Comparison of ENCODE assay signal across 1 cellular context in the genomic region with DNA sequence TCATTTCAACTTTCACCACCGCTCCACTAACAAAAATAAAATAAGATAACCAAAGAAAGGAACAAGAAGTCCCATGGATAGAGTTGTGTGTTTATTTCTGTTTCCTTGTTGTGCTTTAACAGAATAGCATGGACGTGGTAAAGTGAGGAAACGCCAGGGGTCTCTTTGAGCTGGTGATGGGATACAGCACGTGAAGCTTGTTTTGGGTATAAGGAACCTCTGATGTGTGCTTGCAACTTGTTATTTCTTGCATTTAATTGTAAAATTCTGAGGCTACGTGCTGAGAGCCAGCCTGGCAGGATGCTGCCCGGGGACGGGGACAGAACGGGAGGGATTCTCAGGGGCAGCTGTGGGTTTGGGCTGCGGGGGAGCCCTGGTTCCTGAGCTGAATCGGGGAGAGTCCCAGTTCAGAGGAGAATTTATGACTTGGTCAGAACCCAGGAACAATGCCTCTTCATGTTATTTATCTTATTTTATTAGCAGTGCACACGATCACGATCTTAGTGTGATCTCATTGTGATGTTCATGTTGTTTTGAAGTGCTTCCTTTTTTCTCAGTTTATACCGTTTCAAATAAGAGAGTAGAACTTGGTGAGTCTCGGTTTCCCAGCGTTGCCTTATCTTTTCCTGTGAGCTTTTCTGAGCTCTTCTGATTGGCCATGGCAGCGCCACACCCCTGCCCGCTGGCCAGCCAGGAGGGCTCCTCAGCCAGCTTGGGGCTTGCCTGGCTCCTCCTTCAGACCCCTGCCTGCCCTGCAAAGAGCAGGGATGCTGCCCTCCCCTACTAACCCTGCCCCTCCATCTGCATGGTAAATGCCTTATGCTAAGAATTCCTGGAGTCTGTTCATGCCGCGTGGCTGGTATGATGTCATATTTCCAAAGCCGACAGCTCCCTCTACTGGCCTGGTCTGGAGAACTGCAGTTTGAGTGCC.
A peak's percentile ranks its signal among the peaks of the same experiment; 100 is the strongest.
TF ChIP-seq lines count a peak whose summit lies in the region.

No MANE protein-coding gene starts in this region.

TF ChIP-seq in GM12878, 131 proteins besides CTCF, POLR2A, EP300 and RAD21 (continued from another document and continues in another):
- TF ChIP-seq, protein P1, sequence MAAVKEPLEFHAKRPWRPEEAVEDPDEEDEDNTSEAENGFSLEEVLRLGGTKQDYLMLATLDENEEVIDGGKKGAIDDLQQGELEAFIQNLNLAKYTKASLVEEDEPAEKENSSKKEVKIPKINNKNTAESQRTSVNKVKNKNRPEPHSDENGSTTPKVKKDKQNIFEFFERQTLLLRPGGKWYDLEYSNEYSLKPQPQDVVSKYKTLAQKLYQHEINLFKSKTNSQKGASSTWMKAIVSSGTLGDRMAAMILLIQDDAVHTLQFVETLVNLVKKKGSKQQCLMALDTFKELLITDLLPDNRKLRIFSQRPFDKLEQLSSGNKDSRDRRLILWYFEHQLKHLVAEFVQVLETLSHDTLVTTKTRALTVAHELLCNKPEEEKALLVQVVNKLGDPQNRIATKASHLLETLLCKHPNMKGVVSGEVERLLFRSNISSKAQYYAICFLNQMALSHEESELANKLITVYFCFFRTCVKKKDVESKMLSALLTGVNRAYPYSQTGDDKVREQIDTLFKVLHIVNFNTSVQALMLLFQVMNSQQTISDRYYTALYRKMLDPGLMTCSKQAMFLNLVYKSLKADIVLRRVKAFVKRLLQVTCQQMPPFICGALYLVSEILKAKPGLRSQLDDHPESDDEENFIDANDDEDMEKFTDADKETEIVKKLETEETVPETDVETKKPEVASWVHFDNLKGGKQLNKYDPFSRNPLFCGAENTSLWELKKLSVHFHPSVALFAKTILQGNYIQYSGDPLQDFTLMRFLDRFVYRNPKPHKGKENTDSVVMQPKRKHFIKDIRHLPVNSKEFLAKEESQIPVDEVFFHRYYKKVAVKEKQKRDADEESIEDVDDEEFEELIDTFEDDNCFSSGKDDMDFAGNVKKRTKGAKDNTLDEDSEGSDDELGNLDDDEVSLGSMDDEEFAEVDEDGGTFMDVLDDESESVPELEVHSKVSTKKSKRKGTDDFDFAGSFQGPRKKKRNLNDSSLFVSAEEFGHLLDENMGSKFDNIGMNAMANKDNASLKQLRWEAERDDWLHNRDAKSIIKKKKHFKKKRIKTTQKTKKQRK (IDR thresholded peaks at IDR 0.05; ENCODE audit: low read depth, low read length), result no peak
- TF ChIP-seq PML (IDR thresholded peaks at IDR 0.05; ENCODE audit: low read length), result no peak
- no peak for TF ChIP-seq SIN3A (IDR thresholded peaks at IDR 0.05; ENCODE audit: low read depth, low read length)
- no peak for TF ChIP-seq NR2C2 (IDR thresholded peaks at IDR 0.05; ENCODE audit: borderline replicate concordance, control insufficient read depth, insufficient read length, low read depth)
- TF ChIP-seq NFXL1 (IDR thresholded peaks at IDR 0.05; ENCODE audit: borderline replicate concordance), result 0 out of 2 replicates have a peak, but pooled peaks have one; percentile 56
- TF ChIP-seq ETV6 (conservative IDR thresholded peaks at IDR 0.05 in 1 of 2, IDR thresholded peaks at IDR 0.05 in 1 of 2; ENCODE audit: borderline replicate concordance in 1 of 2, low read depth in 1 of 2), result no peak
- TF ChIP-seq GATAD2B (conservative IDR thresholded peaks at IDR 0.05; ENCODE audit: low read depth), result no peak; the same call in 1 of the 2 replicates
- no peak for TF ChIP-seq RAD51 (IDR thresholded peaks at IDR 0.05)
- no peak for TF ChIP-seq KLF5 (IDR thresholded peaks at IDR 0.05; ENCODE audit: partially characterized antibody)
- no peak for TF ChIP-seq JUND (IDR thresholded peaks at IDR 0.05; ENCODE audit: low read depth, low read length)
- TF ChIP-seq, protein P2, sequence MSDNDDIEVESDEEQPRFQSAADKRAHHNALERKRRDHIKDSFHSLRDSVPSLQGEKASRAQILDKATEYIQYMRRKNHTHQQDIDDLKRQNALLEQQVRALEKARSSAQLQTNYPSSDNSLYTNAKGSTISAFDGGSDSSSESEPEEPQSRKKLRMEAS (IDR thresholded peaks at IDR 0.05; ENCODE audit: low read depth, low read length), result 0 out of 2 replicates have a peak, but pooled peaks have one; percentile 19
- TF ChIP-seq, protein P3, sequence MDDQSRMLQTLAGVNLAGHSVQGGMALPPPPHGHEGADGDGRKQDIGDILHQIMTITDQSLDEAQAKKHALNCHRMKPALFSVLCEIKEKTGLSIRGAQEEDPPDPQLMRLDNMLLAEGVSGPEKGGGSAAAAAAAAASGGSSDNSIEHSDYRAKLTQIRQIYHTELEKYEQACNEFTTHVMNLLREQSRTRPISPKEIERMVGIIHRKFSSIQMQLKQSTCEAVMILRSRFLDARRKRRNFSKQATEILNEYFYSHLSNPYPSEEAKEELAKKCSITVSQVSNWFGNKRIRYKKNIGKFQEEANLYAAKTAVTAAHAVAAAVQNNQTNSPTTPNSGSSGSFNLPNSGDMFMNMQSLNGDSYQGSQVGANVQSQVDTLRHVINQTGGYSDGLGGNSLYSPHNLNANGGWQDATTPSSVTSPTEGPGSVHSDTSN (IDR thresholded peaks at IDR 0.05; ENCODE audit: insufficient replicate concordance, low read depth, low read length), result peak; percentile 37
- no peak for TF ChIP-seq RBBP5 (conservative IDR thresholded peaks at IDR 0.05)
- no peak for TF ChIP-seq NR2F1 (conservative IDR thresholded peaks at IDR 0.05)
- TF ChIP-seq PAX5 (IDR thresholded peaks at IDR 0.05; ENCODE audit: borderline replicate concordance, low read depth, low read length), result no peak; the same call in none of the 2 replicates
- TF ChIP-seq HDGF (IDR thresholded peaks at IDR 0.05), result peak; percentile 90
- TF ChIP-seq, protein P4, sequence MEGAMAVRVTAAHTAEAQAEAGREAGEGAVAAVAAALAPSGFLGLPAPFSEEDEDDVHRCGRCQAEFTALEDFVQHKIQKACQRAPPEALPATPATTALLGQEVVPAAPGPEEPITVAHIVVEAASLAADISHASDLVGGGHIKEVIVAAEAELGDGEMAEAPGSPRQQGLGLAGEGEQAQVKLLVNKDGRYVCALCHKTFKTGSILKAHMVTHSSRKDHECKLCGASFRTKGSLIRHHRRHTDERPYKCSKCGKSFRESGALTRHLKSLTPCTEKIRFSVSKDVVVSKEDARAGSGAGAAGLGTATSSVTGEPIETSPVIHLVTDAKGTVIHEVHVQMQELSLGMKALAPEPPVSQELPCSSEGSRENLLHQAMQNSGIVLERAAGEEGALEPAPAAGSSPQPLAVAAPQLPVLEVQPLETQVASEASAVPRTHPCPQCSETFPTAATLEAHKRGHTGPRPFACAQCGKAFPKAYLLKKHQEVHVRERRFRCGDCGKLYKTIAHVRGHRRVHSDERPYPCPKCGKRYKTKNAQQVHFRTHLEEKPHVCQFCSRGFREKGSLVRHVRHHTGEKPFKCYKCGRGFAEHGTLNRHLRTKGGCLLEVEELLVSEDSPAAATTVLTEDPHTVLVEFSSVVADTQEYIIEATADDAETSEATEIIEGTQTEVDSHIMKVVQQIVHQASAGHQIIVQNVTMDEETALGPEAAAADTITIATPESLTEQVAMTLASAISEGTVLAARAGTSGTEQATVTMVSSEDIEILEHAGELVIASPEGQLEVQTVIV (IDR thresholded peaks at IDR 0.05; ENCODE audit: borderline replicate concordance, partially characterized antibody), result no peak
- TF ChIP-seq NRF1 (conservative IDR thresholded peaks at IDR 0.05; ENCODE audit: low read depth, low read length), result no peak
- TF ChIP-seq, protein P5, sequence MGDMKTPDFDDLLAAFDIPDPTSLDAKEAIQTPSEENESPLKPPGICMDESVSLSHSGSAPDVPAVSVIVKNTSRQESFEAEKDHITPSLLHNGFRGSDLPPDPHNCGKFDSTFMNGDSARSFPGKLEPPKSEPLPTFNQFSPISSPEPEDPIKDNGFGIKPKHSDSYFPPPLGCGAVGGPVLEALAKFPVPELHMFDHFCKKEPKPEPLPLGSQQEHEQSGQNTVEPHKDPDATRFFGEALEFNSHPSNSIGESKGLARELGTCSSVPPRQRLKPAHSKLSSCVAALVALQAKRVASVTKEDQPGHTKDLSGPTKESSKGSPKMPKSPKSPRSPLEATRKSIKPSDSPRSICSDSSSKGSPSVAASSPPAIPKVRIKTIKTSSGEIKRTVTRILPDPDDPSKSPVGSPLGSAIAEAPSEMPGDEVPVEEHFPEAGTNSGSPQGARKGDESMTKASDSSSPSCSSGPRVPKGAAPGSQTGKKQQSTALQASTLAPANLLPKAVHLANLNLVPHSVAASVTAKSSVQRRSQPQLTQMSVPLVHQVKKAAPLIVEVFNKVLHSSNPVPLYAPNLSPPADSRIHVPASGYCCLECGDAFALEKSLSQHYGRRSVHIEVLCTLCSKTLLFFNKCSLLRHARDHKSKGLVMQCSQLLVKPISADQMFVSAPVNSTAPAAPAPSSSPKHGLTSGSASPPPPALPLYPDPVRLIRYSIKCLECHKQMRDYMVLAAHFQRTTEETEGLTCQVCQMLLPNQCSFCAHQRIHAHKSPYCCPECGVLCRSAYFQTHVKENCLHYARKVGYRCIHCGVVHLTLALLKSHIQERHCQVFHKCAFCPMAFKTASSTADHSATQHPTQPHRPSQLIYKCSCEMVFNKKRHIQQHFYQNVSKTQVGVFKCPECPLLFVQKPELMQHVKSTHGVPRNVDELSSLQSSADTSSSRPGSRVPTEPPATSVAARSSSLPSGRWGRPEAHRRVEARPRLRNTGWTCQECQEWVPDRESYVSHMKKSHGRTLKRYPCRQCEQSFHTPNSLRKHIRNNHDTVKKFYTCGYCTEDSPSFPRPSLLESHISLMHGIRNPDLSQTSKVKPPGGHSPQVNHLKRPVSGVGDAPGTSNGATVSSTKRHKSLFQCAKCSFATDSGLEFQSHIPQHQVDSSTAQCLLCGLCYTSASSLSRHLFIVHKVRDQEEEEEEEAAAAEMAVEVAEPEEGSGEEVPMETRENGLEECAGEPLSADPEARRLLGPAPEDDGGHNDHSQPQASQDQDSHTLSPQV (IDR thresholded peaks at IDR 0.05), result no peak
- TF ChIP-seq ZNF207 (IDR thresholded peaks at IDR 0.05; ENCODE audit: borderline replicate concordance), result no peak
- TF ChIP-seq, protein P6, sequence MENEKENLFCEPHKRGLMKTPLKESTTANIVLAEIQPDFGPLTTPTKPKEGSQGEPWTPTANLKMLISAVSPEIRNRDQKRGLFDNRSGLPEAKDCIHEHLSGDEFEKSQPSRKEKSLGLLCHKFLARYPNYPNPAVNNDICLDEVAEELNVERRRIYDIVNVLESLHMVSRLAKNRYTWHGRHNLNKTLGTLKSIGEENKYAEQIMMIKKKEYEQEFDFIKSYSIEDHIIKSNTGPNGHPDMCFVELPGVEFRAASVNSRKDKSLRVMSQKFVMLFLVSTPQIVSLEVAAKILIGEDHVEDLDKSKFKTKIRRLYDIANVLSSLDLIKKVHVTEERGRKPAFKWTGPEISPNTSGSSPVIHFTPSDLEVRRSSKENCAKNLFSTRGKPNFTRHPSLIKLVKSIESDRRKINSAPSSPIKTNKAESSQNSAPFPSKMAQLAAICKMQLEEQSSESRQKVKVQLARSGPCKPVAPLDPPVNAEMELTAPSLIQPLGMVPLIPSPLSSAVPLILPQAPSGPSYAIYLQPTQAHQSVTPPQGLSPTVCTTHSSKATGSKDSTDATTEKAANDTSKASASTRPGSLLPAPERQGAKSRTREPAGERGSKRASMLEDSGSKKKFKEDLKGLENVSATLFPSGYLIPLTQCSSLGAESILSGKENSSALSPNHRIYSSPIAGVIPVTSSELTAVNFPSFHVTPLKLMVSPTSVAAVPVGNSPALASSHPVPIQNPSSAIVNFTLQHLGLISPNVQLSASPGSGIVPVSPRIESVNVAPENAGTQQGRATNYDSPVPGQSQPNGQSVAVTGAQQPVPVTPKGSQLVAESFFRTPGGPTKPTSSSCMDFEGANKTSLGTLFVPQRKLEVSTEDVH (IDR thresholded peaks at IDR 0.05; ENCODE audit: low read depth, partially characterized antibody), result no peak
- no peak for TF ChIP-seq ZZZ3 (IDR thresholded peaks at IDR 0.05; ENCODE audit: control insufficient read depth, insufficient read length, low read depth)
- no peak for TF ChIP-seq ZNF274 (IDR thresholded peaks at IDR 0.05; ENCODE audit: insufficient read depth, insufficient read length)
- TF ChIP-seq, protein P7, sequence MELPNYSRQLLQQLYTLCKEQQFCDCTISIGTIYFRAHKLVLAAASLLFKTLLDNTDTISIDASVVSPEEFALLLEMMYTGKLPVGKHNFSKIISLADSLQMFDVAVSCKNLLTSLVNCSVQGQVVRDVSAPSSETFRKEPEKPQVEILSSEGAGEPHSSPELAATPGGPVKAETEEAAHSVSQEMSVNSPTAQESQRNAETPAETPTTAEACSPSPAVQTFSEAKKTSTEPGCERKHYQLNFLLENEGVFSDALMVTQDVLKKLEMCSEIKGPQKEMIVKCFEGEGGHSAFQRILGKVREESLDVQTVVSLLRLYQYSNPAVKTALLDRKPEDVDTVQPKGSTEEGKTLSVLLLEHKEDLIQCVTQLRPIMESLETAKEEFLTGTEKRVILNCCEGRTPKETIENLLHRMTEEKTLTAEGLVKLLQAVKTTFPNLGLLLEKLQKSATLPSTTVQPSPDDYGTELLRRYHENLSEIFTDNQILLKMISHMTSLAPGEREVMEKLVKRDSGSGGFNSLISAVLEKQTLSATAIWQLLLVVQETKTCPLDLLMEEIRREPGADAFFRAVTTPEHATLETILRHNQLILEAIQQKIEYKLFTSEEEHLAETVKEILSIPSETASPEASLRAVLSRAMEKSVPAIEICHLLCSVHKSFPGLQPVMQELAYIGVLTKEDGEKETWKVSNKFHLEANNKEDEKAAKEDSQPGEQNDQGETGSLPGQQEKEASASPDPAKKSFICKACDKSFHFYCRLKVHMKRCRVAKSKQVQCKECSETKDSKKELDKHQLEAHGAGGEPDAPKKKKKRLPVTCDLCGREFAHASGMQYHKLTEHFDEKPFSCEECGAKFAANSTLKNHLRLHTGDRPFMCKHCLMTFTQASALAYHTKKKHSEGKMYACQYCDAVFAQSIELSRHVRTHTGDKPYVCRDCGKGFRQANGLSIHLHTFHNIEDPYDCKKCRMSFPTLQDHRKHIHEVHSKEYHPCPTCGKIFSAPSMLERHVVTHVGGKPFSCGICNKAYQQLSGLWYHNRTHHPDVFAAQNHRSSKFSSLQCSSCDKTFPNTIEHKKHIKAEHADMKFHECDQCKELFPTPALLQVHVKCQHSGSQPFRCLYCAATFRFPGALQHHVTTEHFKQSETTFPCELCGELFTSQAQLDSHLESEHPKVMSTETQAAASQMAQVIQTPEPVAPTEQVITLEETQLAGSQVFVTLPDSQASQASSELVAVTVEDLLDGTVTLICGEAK (IDR thresholded peaks at IDR 0.05; ENCODE audit: borderline replicate concordance), result no peak
- no peak for TF ChIP-seq MTA3 (IDR thresholded peaks at IDR 0.05; ENCODE audit: borderline replicate concordance, low read length)
- TF ChIP-seq IRF4 (IDR thresholded peaks at IDR 0.05; ENCODE audit: low read depth, low read length), result no peak
- no peak for TF ChIP-seq POLR2AphosphoS2 (IDR thresholded peaks at IDR 0.05; ENCODE audit: low read depth, low read length)
- TF ChIP-seq JUNB (IDR thresholded peaks at IDR 0.05), result no peak
- TF ChIP-seq HDAC2 (IDR thresholded peaks at IDR 0.05), result no peak
- no peak for TF ChIP-seq SIX5 (IDR thresholded peaks at IDR 0.05; ENCODE audit: low read depth, low read length, severe bottlenecking)
- TF ChIP-seq FOXM1 (IDR thresholded peaks at IDR 0.05; ENCODE audit: low read depth, low read length), result no peak
- TF ChIP-seq, protein P8, sequence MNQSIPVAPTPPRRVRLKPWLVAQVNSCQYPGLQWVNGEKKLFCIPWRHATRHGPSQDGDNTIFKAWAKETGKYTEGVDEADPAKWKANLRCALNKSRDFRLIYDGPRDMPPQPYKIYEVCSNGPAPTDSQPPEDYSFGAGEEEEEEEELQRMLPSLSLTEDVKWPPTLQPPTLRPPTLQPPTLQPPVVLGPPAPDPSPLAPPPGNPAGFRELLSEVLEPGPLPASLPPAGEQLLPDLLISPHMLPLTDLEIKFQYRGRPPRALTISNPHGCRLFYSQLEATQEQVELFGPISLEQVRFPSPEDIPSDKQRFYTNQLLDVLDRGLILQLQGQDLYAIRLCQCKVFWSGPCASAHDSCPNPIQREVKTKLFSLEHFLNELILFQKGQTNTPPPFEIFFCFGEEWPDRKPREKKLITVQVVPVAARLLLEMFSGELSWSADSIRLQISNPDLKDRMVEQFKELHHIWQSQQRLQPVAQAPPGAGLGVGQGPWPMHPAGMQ (IDR thresholded peaks at IDR 0.05; ENCODE audit: borderline replicate concordance), result no peak
- no peak for TF ChIP-seq MXI1 (IDR thresholded peaks at IDR 0.05; ENCODE audit: low read depth, low read length)
- TF ChIP-seq MEF2A (IDR thresholded peaks at IDR 0.05; ENCODE audit: insufficient read depth, low read depth, low read length), result no peak
- no peak for TF ChIP-seq ZNF622 (IDR thresholded peaks at IDR 0.05)
